25 cellular contexts compared by ENCODE assay signal in genomic region chr17:37512442-37513070, GRCh38. TPM values are rescaled to one million over a fixed set of nuclear protein-coding genes. Genes with fewer than 3 reads are reported as not detected.
A peak's percentile ranks its signal among the peaks of the same experiment; 100 is the strongest.
DNase-seq lines count a peak whose midpoint lies in the region; ATAC-seq and TF ChIP-seq lines count a peak whose summit lies in the region.
"Had no signal": no experiment of that assay in that cellular context is flagged by ENCODE, and none has a peak within 500 bp of the region (broad histone marks: within the 10 kb centered on the region; RNA-seq: fewer than 3 reads in every experiment).

No MANE protein-coding gene starts in this region.

- CTCF ChIA-PET in PC-9 (lab: Charles Lee) (no interaction called here), MCF 10A (lab: Yijun Ruan, JAX) (interaction anchor here (0.8 kb wide), 1 partner anchor 15 kb away, joined by 3 read pairs; no protein-coding TSS in a partner anchor)

- H3K4me1 ChIP-seq in heart left ventricle = peaks cover 0 to 16% (median 3%) of the 10 kb centered on the region in 12 donors
- H3K4me1 ChIP-seq in PC-9 (replicated peaks; ENCODE audit: insufficient read depth) = no peaks in the 10 kb centered on the region
- H3K4me1 ChIP-seq in left ventricle myocardium inferior = peaks cover 16% of the 10 kb centered on the region
- H3K4me1 ChIP-seq: tibial nerve had no signal

- no peaks in the 10 kb centered on the region for H3K4me1 Mint-ChIP-seq in MCF 10A (ENCODE audit: insufficient read depth, unreplicated experiment)
- H3K4me1 Mint-ChIP-seq: stimulated activated naive B cell treated with anti-CD40 and anti-IgM and Interleukin-4, amounts not matched to agents 10 μg/mL and 1 μg/mL and 100 μg/mL, for 72 hours had no signal

- TF ChIP-seq POLR2A in heart left ventricle (IDR thresholded peaks at IDR 0.05) = no peak

- H3K27me3 ChIP-seq in heart left ventricle = no peaks in the 10 kb centered on the region
- H3K27me3 ChIP-seq in PC-9 (ENCODE audit: insufficient read depth, low read depth) = no peaks in the 10 kb centered on the region
- H3K27me3 ChIP-seq in left ventricle myocardium inferior (ENCODE audit: low read depth) = no peaks in the 10 kb centered on the region
- H3K27me3 ChIP-seq: tibial nerve had no signal

- no peak overlapping the region for H2AFZ ChIP-seq in PC-9

- DNase-seq in heart left ventricle (no peak), Right ventricle myocardium inferior (ENCODE audit: missing footprints) (no peak), PC-9 (no peak), left ventricle myocardium inferior (no peak), amniotic stem cell (lab: John Stamatoyannopoulos, UW) (no peak), MCF 10A (ENCODE audit: unreplicated experiment) (no peak)
- DNase-seq in activated CD8-positive, alpha-beta memory T cell treated with anti-CD3 and anti-CD28 coated beads, Interleukin-2, amount 50 U/mL, for 48 hours = no peak
- no peak for DNase-seq in activated CD4-positive, alpha-beta T cell treated with anti-CD3 and anti-CD28 coated beads, Interleukin-2, amount 50 U/mL, for 48 hours
- DNase-seq: activated CD8-positive, alpha-beta T cell treated with anti-CD3 and anti-CD28 coated beads for 36 hours; central memory CD4-positive, alpha-beta T cell; effector CD8-positive, alpha-beta T cell; GF-D8; islet precursor cell; Kasumi-1; NCI-H226; retina; SHP77 treated with DMSO at 0.1 percent for 48 hours; stimulated activated CD4-positive, alpha-beta T cell treated with anti-CD3 and anti-CD28 coated beads, Interleukin-15, amount 100 ng/mL, for 24 hours; stimulated activated naive B cell treated with anti-CD40 and anti-IgM and Interleukin-4, amounts not matched to agents 10 μg/mL and 1 μg/mL and 100 μg/mL, for 72 hours had no signal

- H3K9me2 ChIP-seq in PC-9 (ENCODE audit: insufficient read depth) = no peaks in the 10 kb centered on the region

- 52 to 67% (median 61%) methylated on average over 16 to 24 of the region's 24 CpGs for WGBS in heart left ventricle, 4 donors

- intact Hi-C loops in heart left ventricle (cut with DNase I) (no loop called here), Right ventricle myocardium inferior (cut with DNase I) (no loop called here), PC-9 (cut with micrococcal nuclease; ENCODE audit: unreplicated experiment) (no loop called here), left ventricle myocardium inferior (cut with micrococcal nuclease) (no loop called here), MCF 10A (cut with micrococcal nuclease) (no loop called here)

- H3F3A ChIP-seq in PC-9 (ENCODE audit: insufficient read depth, low read depth) = peaks cover 17% of the 10 kb centered on the region

- POLR2A ChIA-PET in PC-9 (lab: Charles Lee; ENCODE audit: unreplicated experiment) (no interaction called here), MCF 10A (lab: Yijun Ruan, JAX) (interaction anchor here (0.6 to 1.4 kb wide), 5 partner anchors 10 to 81 kb away, joined by 3 to 5 read pairs (median 4); no protein-coding TSS in a partner anchor)

- BruUV-seq in PC-9 (replicated peaks; lab: Mats Ljungman, UMichigan) (TSS peak; percentile 24), MCF 10A (replicated peaks; lab: Mats Ljungman, UMichigan) (no TSS peak)

- no peak for TF ChIP-seq CTCF in heart left ventricle (IDR thresholded peaks at IDR 0.05)
- no peak for TF ChIP-seq CTCF in PC-9 (conservative IDR thresholded peaks at IDR 0.05)
- no peak for TF ChIP-seq CTCF in left ventricle myocardium inferior (IDR thresholded peaks at IDR 0.05; ENCODE audit: borderline replicate concordance)
- no peak for TF ChIP-seq CTCF in MCF 10A (IDR thresholded peaks at IDR 0.05; ENCODE audit: unreplicated experiment)

- H3K9me3 ChIP-seq in heart left ventricle (no peaks in the 10 kb centered on the region), PC-9 (ENCODE audit: insufficient read depth, low read depth) (no peaks in the 10 kb centered on the region), left ventricle myocardium inferior (replicated peaks) (no peaks in the 10 kb centered on the region)
- H3K9me3 ChIP-seq: tibial nerve had no signal

- H3K9me3 Mint-ChIP-seq in MCF 10A (ENCODE audit: unreplicated experiment) = no peaks in the 10 kb centered on the region
- H3K9me3 Mint-ChIP-seq: activated CD8-positive, alpha-beta T cell treated with anti-CD3 and anti-CD28 coated beads for 36 hours; activated T-helper 1 cell treated with anti-CD3 and anti-CD28 coated beads, Interleukin-12 subunit alpha, Interleukin-12 subunit beta, Interleukin-2, Interleukin-4 antibody, amounts not matched to agents 30 ng/mL and 10 ng/mL and 1 ng/mL, durations not matched to agents 14 hours and 24 hours and 36 hours; mesothelial cell of epicardium; neural crest cell; stimulated activated naive B cell treated with anti-CD40 and anti-IgM and Interleukin-4, amounts not matched to agents 10 μg/mL and 1 μg/mL and 100 μg/mL, for 72 hours; T-helper 1 cell treated with Interleukin-12 subunit alpha and Interleukin-12 subunit beta and Interleukin-4 antibody, amounts not matched to agents 30 μg/mL and 1 μg/mL, for 36 hours had no signal

- H3K4me2 ChIP-seq in PC-9 = no peak overlapping the region

- no peaks in the 10 kb centered on the region for H3K27me3 Mint-ChIP-seq in MCF 10A (ENCODE audit: insufficient read depth, unreplicated experiment)
- H3K27me3 Mint-ChIP-seq: activated CD8-positive, alpha-beta T cell treated with anti-CD3 and anti-CD28 coated beads for 36 hours; stimulated activated naive B cell treated with anti-CD40 and anti-IgM and Interleukin-4, amounts not matched to agents 10 μg/mL and 1 μg/mL and 100 μg/mL, for 72 hours had no signal

- H3K4me3 Mint-ChIP-seq in MCF 10A (ENCODE audit: unreplicated experiment) = no peak overlapping the region
- H3K4me3 Mint-ChIP-seq: activated CD8-positive, alpha-beta T cell treated with anti-CD3 and anti-CD28 coated beads for 36 hours; activated T-helper 1 cell treated with anti-CD3 and anti-CD28 coated beads, Interleukin-12 subunit alpha, Interleukin-12 subunit beta, Interleukin-2, Interleukin-4 antibody, amounts not matched to agents 30 ng/mL and 10 ng/mL and 1 ng/mL, durations not matched to agents 14 hours and 24 hours and 36 hours; mesothelial cell of epicardium; neural crest cell; stimulated activated naive B cell treated with anti-CD40 and anti-IgM and Interleukin-4, amounts not matched to agents 10 μg/mL and 1 μg/mL and 100 μg/mL, for 72 hours; T-helper 1 cell treated with Interleukin-12 subunit alpha and Interleukin-12 subunit beta and Interleukin-4 antibody, amounts not matched to agents 30 μg/mL and 1 μg/mL, for 36 hours had no signal

- H3K36me3 Mint-ChIP-seq in MCF 10A (ENCODE audit: insufficient read depth, unreplicated experiment) = peaks cover 65% of the 10 kb centered on the region

- H3K27ac Mint-ChIP-seq in MCF 10A (ENCODE audit: low read depth, unreplicated experiment) = no peak overlapping the region
- H3K27ac Mint-ChIP-seq: activated T-helper 1 cell treated with anti-CD3 and anti-CD28 coated beads, Interleukin-12 subunit alpha, Interleukin-12 subunit beta, Interleukin-2, Interleukin-4 antibody, amounts not matched to agents 30 ng/mL and 10 ng/mL and 1 ng/mL, durations not matched to agents 14 hours and 24 hours and 36 hours; mesothelial cell of epicardium; stimulated activated naive B cell treated with anti-CD40 and anti-IgM and Interleukin-4, amounts not matched to agents 10 μg/mL and 1 μg/mL and 100 μg/mL, for 72 hours; T-helper 1 cell treated with Interleukin-12 subunit alpha and Interleukin-12 subunit beta and Interleukin-4 antibody, amounts not matched to agents 30 μg/mL and 1 μg/mL, for 36 hours had no signal

- H3K79me2 ChIP-seq in PC-9 (ENCODE audit: low read depth) = peaks cover 15% of the 10 kb centered on the region; the same call in 1 of the 2 replicates

- H3K36me3 ChIP-seq in heart left ventricle (peaks cover 0 to 65% (median 51%) of the 10 kb centered on the region in 9 donors), PC-9 (ENCODE audit: low read depth) (peaks cover 8% of the 10 kb centered on the region), left ventricle myocardium inferior (peaks cover 43% of the 10 kb centered on the region)

- H3K27ac ChIP-seq in heart left ventricle = no peak overlapping the region
- no peak overlapping the region for H3K27ac ChIP-seq in PC-9
- H3K27ac ChIP-seq in left ventricle myocardium inferior (replicated peaks) = peak overlapping the region; percentile 3
- H3K27ac ChIP-seq: C4-2B, tibial nerve had no signal

- no peak overlapping the region for H3K4me3 ChIP-seq in heart left ventricle
- H3K4me3 ChIP-seq in PC-9 = no peak overlapping the region
- H3K4me3 ChIP-seq in left ventricle myocardium inferior = no peak overlapping the region
- H3K4me3 ChIP-seq: tibial nerve had no signal

- ATAC-seq in heart left ventricle = peak in 3 of 4 donors; percentile 23 to 41 (median 25)
- no peak for ATAC-seq in Right ventricle myocardium inferior
- ATAC-seq: activated CD8-positive, alpha-beta T cell treated with anti-CD3 and anti-CD28 coated beads for 36 hours; stimulated activated naive B cell treated with anti-CD40 and anti-IgM and Interleukin-4, amounts not matched to agents 10 μg/mL and 1 μg/mL and 100 μg/mL, for 72 hours had no signal

- H4K20me1 ChIP-seq in PC-9 (ENCODE audit: insufficient read depth) = peaks cover 29% of the 10 kb centered on the region

RNA-seq across cellular contexts. Expression of gene DUSP14, which starts 22.9 kb away (rescaled TPM):
- total RNA-seq in heart left ventricle (10 to 100 TPM; 13.4 to 39.1 (median 16.5) TPM), Right ventricle myocardium inferior (21.5 TPM), PC-9 (2021) (17.1 and 23.3 TPM in 2 replicates), left ventricle myocardium inferior (18.1 TPM), MCF 10A (2022) (31.7 and 39.4 TPM in 2 replicates)
- polyA plus RNA-seq in heart left ventricle = 10 to 100 TPM in 1 of 2 donors, 1 to 10 TPM in 1; 9.9 to 24.2 TPM
